ENCODE assay signal across 1 cellular context in genomic region chr11:34916810-34917780, GRCh38.
TF ChIP-seq lines count a peak whose summit lies in the region.

No MANE protein-coding gene starts in this region.

TF ChIP-seq in K562, 482 proteins besides CTCF, POLR2A, EP300 and RAD21 (continued from another document and continues in another):
- no peak for TF ChIP-seq BCLAF1 (IDR thresholded peaks at IDR 0.05; ENCODE audit: borderline replicate concordance in 1 of 2, control insufficient read depth in 1 of 2, low read depth in 2 of 2, low read length in 1 of 2)
- TF ChIP-seq PML (IDR thresholded peaks at IDR 0.05; ENCODE audit: low read length): peak; percentile 6; the same call in 1 of the 2 replicates
- TF ChIP-seq ZSCAN32 (CRISPR knock-in tag; IDR thresholded peaks at IDR 0.05): no peak
- TF ChIP-seq NCOA6 (IDR thresholded peaks at IDR 0.05): no peak
- no peak for TF ChIP-seq PHB (CRISPR knock-in tag; IDR thresholded peaks at IDR 0.05)
- no peak for TF ChIP-seq XRCC3 (IDR thresholded peaks at IDR 0.05)
- no peak for TF ChIP-seq HMG20A (CRISPR knock-in tag; conservative IDR thresholded peaks at IDR 0.05)
- TF ChIP-seq ZNF232 (CRISPR knock-in tag; IDR thresholded peaks at IDR 0.05): no peak
- TF ChIP-seq HDAC1 (IDR thresholded peaks at IDR 0.05): peak in 1 of 2 experiments; percentile 10; a peak in 1 of 4 replicates
- TF ChIP-seq KLF1 (tag; IDR thresholded peaks at IDR 0.05): no peak
- no peak for TF ChIP-seq ZNF224 (CRISPR knock-in tag; IDR thresholded peaks at IDR 0.05)
- no peak for TF ChIP-seq SMARCA4 (IDR thresholded peaks at IDR 0.05)
- no peak for TF ChIP-seq TEAD2 (tag; IDR thresholded peaks at IDR 0.05)
- TF ChIP-seq POLR2B (IDR thresholded peaks at IDR 0.05; ENCODE audit: low read depth, partially characterized antibody): no peak
- TF ChIP-seq THRA (IDR thresholded peaks at IDR 0.05): no peak
- no peak for TF ChIP-seq SMAD2 (IDR thresholded peaks at IDR 0.05; ENCODE audit: low read depth, low read length)
- TF ChIP-seq ZNF3 (CRISPR knock-in tag; IDR thresholded peaks at IDR 0.05): no peak
- TF ChIP-seq BCL6 (CRISPR knock-in tag; IDR thresholded peaks at IDR 0.05): no peak
- no peak for TF ChIP-seq ZFP91 (CRISPR knock-in tag; IDR thresholded peaks at IDR 0.05)
- TF ChIP-seq NFRKB (IDR thresholded peaks at IDR 0.05; ENCODE audit: low read depth): 0 out of 2 replicates have a peak, but pooled peaks have one; percentile 62
- 0 out of 4 replicates have a peak, but pooled peaks of 1 of the 2 experiments have one; percentile 5 for TF ChIP-seq SRF (CRISPR knock-in tag; IDR thresholded peaks at IDR 0.05)
- TF ChIP-seq E2F5 (CRISPR knock-in tag; IDR thresholded peaks at IDR 0.05): 0 out of 2 replicates have a peak, but pooled peaks have one; percentile 60
- no peak for TF ChIP-seq ZNF512 (tag; IDR thresholded peaks at IDR 0.05)
- no peak for TF ChIP-seq BRF1 (IDR thresholded peaks at IDR 0.05; ENCODE audit: borderline replicate concordance, extremely low read depth, insufficient read length)
- 0 out of 2 replicates have a peak, but pooled peaks have one; percentile 1 for TF ChIP-seq MTA1 (IDR thresholded peaks at IDR 0.05; ENCODE audit: borderline replicate concordance)
- no peak for TF ChIP-seq ETV6 (IDR thresholded peaks at IDR 0.05; ENCODE audit: borderline replicate concordance in 1 of 2, low read depth in 2 of 2, low read length in 1 of 2)
- no peak for TF ChIP-seq ETV6 (CRISPR knock-in tag; IDR thresholded peaks at IDR 0.05; ENCODE audit: borderline replicate concordance)
- no peak for TF ChIP-seq PREB (CRISPR knock-in tag; IDR thresholded peaks at IDR 0.05)
- no peak for TF ChIP-seq TGIF2 (CRISPR knock-in tag; IDR thresholded peaks at IDR 0.05)
- TF ChIP-seq MCM5 (IDR thresholded peaks at IDR 0.05; ENCODE audit: low read depth): no peak
- no peak for TF ChIP-seq ZBTB17 (CRISPR knock-in tag; IDR thresholded peaks at IDR 0.05)
- no peak for TF ChIP-seq PHF8 (IDR thresholded peaks at IDR 0.05; ENCODE audit: borderline replicate concordance, low read length)
- TF ChIP-seq POLR2AphosphoS5 (IDR thresholded peaks at IDR 0.05; ENCODE audit: control insufficient read depth, insufficient read depth, low read depth, low read length): no peak
- no peak for TF ChIP-seq XRCC4 (IDR thresholded peaks at IDR 0.05; ENCODE audit: extremely low read depth, insufficient read depth, insufficient read length)
- TF ChIP-seq CREB3L1 (IDR thresholded peaks at IDR 0.05; ENCODE audit: borderline replicate concordance, low read depth): peak; percentile 47; the same call in 1 of the 2 replicates
- TF ChIP-seq ZEB2 (IDR thresholded peaks at IDR 0.05): no peak
- TF ChIP-seq PURB (CRISPR knock-in tag; IDR thresholded peaks at IDR 0.05; ENCODE audit: low read depth): no peak
- TF ChIP-seq TBL1XR1 (IDR thresholded peaks at IDR 0.05; ENCODE audit: low read length in 2 of 2): no peak
- TF ChIP-seq PTTG1 (tag; IDR thresholded peaks at IDR 0.05; ENCODE audit: low read depth): no peak
- TF ChIP-seq ZFX (CRISPR knock-in tag; IDR thresholded peaks at IDR 0.05): peak; percentile 2; the same call in 1 of the 2 replicates
- TF ChIP-seq RB1 (IDR thresholded peaks at IDR 0.05; ENCODE audit: low read depth): no peak
- peak in 1 of 2 experiments; percentile 3 for TF ChIP-seq AFF1 (IDR thresholded peaks at IDR 0.05; ENCODE audit: low read depth in 1 of 2, partially characterized antibody in 2 of 2)
- TF ChIP-seq ZNF398 (CRISPR knock-in tag; IDR thresholded peaks at IDR 0.05): no peak
- TF ChIP-seq ETV5 (CRISPR knock-in tag; IDR thresholded peaks at IDR 0.05; ENCODE audit: low read depth): 0 out of 2 replicates have a peak, but pooled peaks have one; percentile 12
- TF ChIP-seq CHD4 (IDR thresholded peaks at IDR 0.05; ENCODE audit: insufficient read depth, insufficient replicate concordance, low read depth, low read length, poor library complexity, severe bottlenecking): no peak
- 0 out of 2 replicates have a peak, but pooled peaks have one; percentile 6 for TF ChIP-seq ATF3 (IDR thresholded peaks at IDR 0.05)
- TF ChIP-seq ATF3 (CRISPR knock-in tag; conservative IDR thresholded peaks at IDR 0.05): 0 out of 2 replicates have a peak, but pooled peaks have one; percentile 20
